In the genomic region with DNA sequence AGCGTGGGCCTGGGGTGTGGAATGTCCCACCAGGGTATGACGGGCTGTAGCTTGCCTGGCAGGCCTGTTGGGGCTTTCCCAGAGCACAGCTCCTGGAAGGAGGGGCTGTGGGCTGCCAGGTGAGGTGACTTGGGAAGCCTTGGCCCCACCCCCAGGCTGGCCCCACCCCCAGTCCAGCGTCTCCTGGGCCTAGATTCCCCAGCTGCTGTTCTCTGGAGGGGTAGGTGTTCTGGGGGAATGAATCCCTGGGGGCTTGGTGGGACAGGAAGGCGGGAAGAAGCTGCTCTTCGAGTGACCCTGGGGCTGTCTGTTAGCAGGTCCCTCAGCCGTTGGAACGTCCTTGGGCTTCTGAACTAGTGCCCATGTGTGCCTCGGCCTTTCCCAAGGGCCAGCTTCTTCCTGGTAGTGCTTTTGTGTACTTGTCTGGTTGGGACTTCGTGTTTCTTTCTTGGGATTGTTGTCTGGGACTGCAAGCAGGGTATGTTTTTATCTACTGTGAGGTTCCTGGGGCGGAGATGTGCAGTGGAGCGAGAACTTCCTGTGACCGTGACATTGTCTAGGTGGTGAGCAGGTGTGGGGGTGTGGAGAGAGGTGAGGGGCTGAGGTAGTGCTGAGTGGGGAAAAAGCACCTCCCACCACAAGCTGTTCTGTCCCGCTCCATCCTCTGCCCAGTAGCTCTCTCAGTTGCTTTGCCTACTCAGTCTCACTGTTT, we compare ENCODE assay signal across 8 cellular contexts. TPM values are rescaled to one million over a fixed set of nuclear protein-coding genes. Genes with fewer than 3 reads are reported as not detected.
A peak's percentile ranks its signal among the peaks of the same experiment; 100 is the strongest.
DNase-seq lines count a peak whose midpoint lies in the region.

No MANE protein-coding gene starts in this region.

- H3K4me1 Mint-ChIP-seq in activated CD4-positive, alpha-beta T cell treated with anti-CD3 and anti-CD28 coated beads, Interleukin-2, amount 10 ng/mL, durations not matched to agents 24 days and 14 days = peaks cover 44% of the 10 kb centered on the region

- H3K9me3 ChIP-seq in muscle layer of colon (ENCODE audit: low read length) = no peaks in the 10 kb centered on the region

- peaks cover 3% of the 10 kb centered on the region for H3K27me3 Mint-ChIP-seq in activated CD4-positive, alpha-beta T cell treated with anti-CD3 and anti-CD28 coated beads, Interleukin-2, amount 10 ng/mL, durations not matched to agents 24 days and 14 days

- peak overlapping the region; percentile 74 for H3K4me3 Mint-ChIP-seq in activated CD4-positive, alpha-beta T cell treated with anti-CD3 and anti-CD28 coated beads, Interleukin-2, amount 10 ng/mL, durations not matched to agents 24 days and 14 days

- H3K9me3 Mint-ChIP-seq in activated CD4-positive, alpha-beta T cell treated with anti-CD3 and anti-CD28 coated beads, Interleukin-2, amount 10 ng/mL, durations not matched to agents 24 days and 14 days = no peaks in the 10 kb centered on the region

- no peaks in the 10 kb centered on the region for H3K27me3 ChIP-seq in muscle layer of colon (ENCODE audit: control insufficient read depth in 1 of 2, insufficient read depth in 2 of 2, low read length in 2 of 2)

- peak overlapping the region; percentile 42 for H3K27ac Mint-ChIP-seq in activated CD4-positive, alpha-beta T cell treated with anti-CD3 and anti-CD28 coated beads, Interleukin-2, amount 10 ng/mL, durations not matched to agents 24 days and 14 days

- H3K4me1 ChIP-seq in muscle layer of colon (ENCODE audit: insufficient read depth, low read length) = peaks cover 33% of the 10 kb centered on the region

- intact Hi-C loops in activated CD4-positive, alpha-beta T cell treated with anti-CD3 and anti-CD28 coated beads, Interleukin-2, amount 10 ng/mL, durations not matched to agents 24 days and 14 days (cut with micrococcal nuclease) = no loop called here

- no peaks in the 10 kb centered on the region for H3K36me3 ChIP-seq in muscle layer of colon (ENCODE audit: insufficient read depth, low read length)

- H3K9ac ChIP-seq in muscle layer of colon (ENCODE audit: low read length) = no peak overlapping the region

- peak overlapping the region; percentile 69 for H3K27ac ChIP-seq in muscle layer of colon (ENCODE audit: low read depth, low read length)

- peak; percentile 64 for DNase-seq in activated CD4-positive, alpha-beta T cell treated with anti-CD3 and anti-CD28 coated beads, Interleukin-2, amount 10 ng/mL, durations not matched to agents 24 days and 14 days
- DNase-seq in activated CD4-positive, alpha-beta T cell treated with anti-CD3 and anti-CD28 coated beads, Interleukin-2, amount 50 U/mL, for 1 hour = no peak
- DNase-seq in NCI-H2196 treated with DMSO at 0.1 percent for 48 hours (lab: John Stamatoyannopoulos, UW; ENCODE audit: unreplicated experiment) = peak; percentile 61
- peak; percentile 51 for DNase-seq in cerebellar cortex (ENCODE audit: low spot score)
- no peak for DNase-seq in GF-D8 (lab: John Stamatoyannopoulos, UW)
- DNase-seq in T1000 (lab: John Stamatoyannopoulos, UW) = no peak
- DNase-seq in SKM-1 treated with dmso at 0.1 percent for 144 hours (lab: John Stamatoyannopoulos, UW; ENCODE audit: unreplicated experiment) = no peak

- H3K4me3 ChIP-seq in muscle layer of colon (ENCODE audit: low read depth in 1 of 2, low read length in 2 of 2) = no peak overlapping the region

- H3K36me3 Mint-ChIP-seq in activated CD4-positive, alpha-beta T cell treated with anti-CD3 and anti-CD28 coated beads, Interleukin-2, amount 10 ng/mL, durations not matched to agents 24 days and 14 days (ENCODE audit: low read depth) = no peaks in the 10 kb centered on the region

RNA-seq across cellular contexts. Expression of a gene that starts 1.4 kb away (rescaled TPM):
- 18.8 and 22.9 TPM in 2 replicates for total RNA-seq in activated CD4-positive, alpha-beta T cell treated with anti-CD3 and anti-CD28 coated beads, Interleukin-2, amount 10 ng/mL, durations not matched to agents 24 days and 14 days

RNA-seq across cellular contexts. Expression of a gene that starts 25.1 kb away (rescaled TPM):
- 58.7 and 60.3 TPM in 2 replicates for total RNA-seq in activated CD4-positive, alpha-beta T cell treated with anti-CD3 and anti-CD28 coated beads, Interleukin-2, amount 10 ng/mL, durations not matched to agents 24 days and 14 days

RNA-seq across cellular contexts. Expression of a gene that starts 31.1 kb away (rescaled TPM):
- 74.8 and 84.2 TPM in 2 replicates for total RNA-seq in activated CD4-positive, alpha-beta T cell treated with anti-CD3 and anti-CD28 coated beads, Interleukin-2, amount 10 ng/mL, durations not matched to agents 24 days and 14 days

RNA-seq across cellular contexts. Expression of a gene that starts 49.0 kb away (rescaled TPM):
- not detected in 2 replicates for total RNA-seq in activated CD4-positive, alpha-beta T cell treated with anti-CD3 and anti-CD28 coated beads, Interleukin-2, amount 10 ng/mL, durations not matched to agents 24 days and 14 days

RNA-seq across cellular contexts. Expression of a gene that starts 57.9 kb away (rescaled TPM):
- not detected in 2 replicates for total RNA-seq in activated CD4-positive, alpha-beta T cell treated with anti-CD3 and anti-CD28 coated beads, Interleukin-2, amount 10 ng/mL, durations not matched to agents 24 days and 14 days

Comparison
In these comparisons a context has a peak if more than half of its experiments do, and no peak if none do; other contexts are left out.
1. DNase-seq: peak in activated CD4-positive, alpha-beta T cell treated with anti-CD3 and anti-CD28 coated beads, Interleukin-2, amount 10 ng/mL, durations not matched to agents 24 days and 14 days (single experiment), NCI-H2196 treated with DMSO at 0.1 percent for 48 hours (single experiment) and cerebellar cortex (single experiment); none in activated CD4-positive, alpha-beta T cell treated with anti-CD3 and anti-CD28 coated beads, Interleukin-2, amount 50 U/mL, for 1 hour (single experiment), GF-D8 (single experiment), T1000 (single experiment) and SKM-1 treated with dmso at 0.1 percent for 144 hours (single experiment).